ENCODE assay signal across 14 cellular contexts in genomic region chr2:121038831-121039230, GRCh38.
DNase-seq lines count a peak whose midpoint lies in the region; ATAC-seq and TF ChIP-seq lines count a peak whose summit lies in the region.
"Had no signal": no experiment of that assay in that cellular context is flagged by ENCODE, and none has a peak within 500 bp of the region (broad histone marks: within the 10 kb centered on the region; RNA-seq: fewer than 3 reads in every experiment).

No MANE protein-coding gene starts in this region.

- DNase-seq in DMS79 treated with DMSO at 0.1 percent for 48 hours (lab: John Stamatoyannopoulos, UW) (peak; percentile 96), NCI-H2029 treated with DMSO at 0.1 percent for 48 hours (lab: John Stamatoyannopoulos, UW) (peak; percentile 83), SK-N-SH (peak; percentile 64), left lung (peak in 1 of 2 donors; percentile 80), osteoblast (ENCODE audit: insufficient read length, low spot score, missing footprints) (no peak)
- DNase-seq in central memory CD4-positive, alpha-beta T cell, result no peak
- DNase-seq: activated CD4-positive, CD25-positive, alpha-beta regulatory T cell treated with anti-CD3 and anti-CD28 coated beads, Interleukin-2, amount 50 U/mL, for 72 hours; C1 segment of cervical spinal cord; dorsolateral prefrontal cortex; nephron progenitor cell; stimulated activated CD4-positive, alpha-beta T cell treated with anti-CD3 and anti-CD28 coated beads, Interleukin-4, amount 100 ng/mL, for 1 hour had no signal

- H3K4me1 ChIP-seq in SK-N-SH (ENCODE audit: control insufficient read depth in 1 of 2, insufficient read depth in 2 of 2, low read depth in 1 of 2, low read length in 1 of 2) (peaks cover 0 to 18% of the 10 kb centered on the region in 2 experiments; a peak in 1 of 4 replicates), left lung (no peaks in the 10 kb centered on the region), osteoblast (ENCODE audit: insufficient read depth, low read length) (no peaks in the 10 kb centered on the region)

- H2AFZ ChIP-seq in SK-N-SH (ENCODE audit: low read depth) (no peak overlapping the region), osteoblast (ENCODE audit: low read length) (no peak overlapping the region)

- H4K20me1 ChIP-seq in SK-N-SH (ENCODE audit: insufficient read depth), result no peaks in the 10 kb centered on the region
- no peaks in the 10 kb centered on the region for H4K20me1 ChIP-seq in osteoblast (ENCODE audit: insufficient read depth, low read length)

- H3K27ac ChIP-seq in SK-N-SH (ENCODE audit: low read depth in 2 of 2, low read length in 1 of 2) (no peak overlapping the region; a peak in 1 of 4 replicates), left lung (no peak overlapping the region), osteoblast (ENCODE audit: low read depth, low read length) (no peak overlapping the region)
- H3K27ac ChIP-seq: dorsolateral prefrontal cortex, tibial artery had no signal

- H3F3A ChIP-seq in SK-N-SH (replicated peaks; ENCODE audit: insufficient read depth), result no peaks in the 10 kb centered on the region

- intact Hi-C loops in left lung (cut with DNase I), result no loop called here

- H3K79me2 ChIP-seq in SK-N-SH (ENCODE audit: insufficient read depth), result no peaks in the 10 kb centered on the region
- H3K79me2 ChIP-seq in osteoblast (ENCODE audit: insufficient read depth, low read length), result no peaks in the 10 kb centered on the region

- no peak for TF ChIP-seq RAD21 in SK-N-SH (IDR thresholded peaks at IDR 0.05; ENCODE audit: low read length)

- TF ChIP-seq EP300 in SK-N-SH (IDR thresholded peaks at IDR 0.05; ENCODE audit: borderline replicate concordance in 1 of 2, low read depth in 1 of 2, low read length in 1 of 2), result peak in 1 of 2 experiments; percentile 19; a peak in 1 of 4 replicates

- CTCF ChIA-PET in SK-N-SH (lab: Yijun Ruan, JAX), result interaction anchor here (0.7 to 1.8 kb wide), 6 partner anchors 38 to 1397 kb away, joined by 3 to 7 read pairs (median 3); no protein-coding TSS in a partner anchor

- H3K9me2 ChIP-seq in SK-N-SH, result no peaks in the 10 kb centered on the region

- no peak overlapping the region for H3K9ac ChIP-seq in SK-N-SH

- ATAC-seq in left lung, result peak; percentile 83
- ATAC-seq in HG03565 (IDR thresholded peaks at IDR 0.05; ENCODE audit: unreplicated experiment), result no peak
- ATAC-seq in GM18873 (IDR thresholded peaks at IDR 0.05; ENCODE audit: low FRiP score, unreplicated experiment), result no peak

- H3K4me3 ChIP-seq in SK-N-SH (ENCODE audit: low read depth in 2 of 2, low read length in 1 of 2), result no peak overlapping the region
- H3K4me3 ChIP-seq in left lung, result no peak overlapping the region
- no peak overlapping the region for H3K4me3 ChIP-seq in osteoblast (ENCODE audit: insufficient read depth, low read length)
- H3K4me3 ChIP-seq: dorsolateral prefrontal cortex, tibial artery had no signal

- POLR2A ChIA-PET in SK-N-SH (lab: Yijun Ruan, JAX), result no interaction called here

- H3K36me3 ChIP-seq in SK-N-SH (replicated peaks in 1 of 2; ENCODE audit: control insufficient read depth in 1 of 2, insufficient read depth in 2 of 2, low read length in 1 of 2) (no peaks in the 10 kb centered on the region), left lung (no peaks in the 10 kb centered on the region), osteoblast (ENCODE audit: insufficient read depth, low read length) (no peaks in the 10 kb centered on the region)
- H3K36me3 ChIP-seq: tibial artery had no signal

- H3K4me2 ChIP-seq in SK-N-SH, result no peak overlapping the region
- H3K4me2 ChIP-seq in osteoblast (ENCODE audit: insufficient read depth, low read length), result no peak overlapping the region

- TF ChIP-seq CTCF in SK-N-SH (IDR thresholded peaks at IDR 0.05) (no peak), left lung (IDR thresholded peaks at IDR 0.05) (no peak), osteoblast (IDR thresholded peaks at IDR 0.05; ENCODE audit: extremely low read depth, low read depth, low read length) (no peak)

- WGBS in SK-N-SH (ENCODE audit: low lambda C conversion rate), result 58% methylated on average over 6 of the region's 6 CpGs

- peaks cover 19% of the 10 kb centered on the region for H3K27me3 ChIP-seq in SK-N-SH (ENCODE audit: insufficient read depth)
- H3K27me3 ChIP-seq in left lung, result peaks cover 0 to 46% of the 10 kb centered on the region in 2 donors
- H3K27me3 ChIP-seq in osteoblast (ENCODE audit: insufficient read depth, low read length), result peaks cover 53% of the 10 kb centered on the region
- H3K27me3 ChIP-seq: tibial artery had no signal

- H3K9me3 ChIP-seq in SK-N-SH, result no peaks in the 10 kb centered on the region
- no peaks in the 10 kb centered on the region for H3K9me3 ChIP-seq in left lung
- no peaks in the 10 kb centered on the region for H3K9me3 ChIP-seq in osteoblast (ENCODE audit: low read depth, low read length)
- H3K9me3 ChIP-seq: tibial artery had no signal

TF ChIP-seq in SK-N-SH, 30 proteins besides CTCF, POLR2A, EP300 and RAD21 (continues in another document):
- TF ChIP-seq REST (IDR thresholded peaks at IDR 0.05; ENCODE audit: low read depth, low read length) (no peak), TAF1 (IDR thresholded peaks at IDR 0.05; ENCODE audit: borderline replicate concordance, low read depth, low read length) (no peak), JUND (IDR thresholded peaks at IDR 0.05) (no peak), FOXM1 (IDR thresholded peaks at IDR 0.05; ENCODE audit: low read depth) (no peak), SIN3A (IDR thresholded peaks at IDR 0.05; ENCODE audit: borderline replicate concordance, low read depth, low read length) (no peak), RCOR1 (IDR thresholded peaks at IDR 0.05; ENCODE audit: low read length) (no peak), RXRA (IDR thresholded peaks at IDR 0.05; ENCODE audit: borderline replicate concordance, low read depth) (no peak), PBX3 (IDR thresholded peaks at IDR 0.05) (no peak), POLR2AphosphoS5 (IDR thresholded peaks at IDR 0.05; ENCODE audit: low read depth, low read length) (no peak), RFX5 (IDR thresholded peaks at IDR 0.05; ENCODE audit: low read length) (no peak), ZBTB33 (IDR thresholded peaks at IDR 0.05; ENCODE audit: borderline replicate concordance, low read depth) (no peak), YY1 (IDR thresholded peaks at IDR 0.05; ENCODE audit: low read depth) (no peak), SMC3 (IDR thresholded peaks at IDR 0.05; ENCODE audit: low read depth, low read length) (no peak)
- TF ChIP-seq, protein P1, sequence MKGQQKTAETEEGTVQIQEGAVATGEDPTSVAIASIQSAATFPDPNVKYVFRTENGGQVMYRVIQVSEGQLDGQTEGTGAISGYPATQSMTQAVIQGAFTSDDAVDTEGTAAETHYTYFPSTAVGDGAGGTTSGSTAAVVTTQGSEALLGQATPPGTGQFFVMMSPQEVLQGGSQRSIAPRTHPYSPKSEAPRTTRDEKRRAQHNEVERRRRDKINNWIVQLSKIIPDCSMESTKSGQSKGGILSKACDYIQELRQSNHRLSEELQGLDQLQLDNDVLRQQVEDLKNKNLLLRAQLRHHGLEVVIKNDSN (IDR thresholded peaks at IDR 0.05; ENCODE audit: borderline replicate concordance, low read depth), result no peak

Comparison
In these comparisons a context has a peak if more than half of its experiments do, and no peak if none do; other contexts are left out.
1. DNase-seq: peak in DMS79 treated with DMSO at 0.1 percent for 48 hours (single experiment), NCI-H2029 treated with DMSO at 0.1 percent for 48 hours (single experiment) and SK-N-SH (single experiment); none in central memory CD4-positive, alpha-beta T cell (single experiment) and osteoblast (single experiment).